Comparison of ENCODE assay signal across 1 cellular context in genomic region chr7:6530626-6531491, GRCh38.
TF ChIP-seq lines count a peak whose summit lies in the region.

No MANE protein-coding gene starts in this region.

TF ChIP-seq in HepG2, 621 proteins besides CTCF, POLR2A, EP300 and RAD21 (continues in another document):
- TF ChIP-seq ZNF567 (CRISPR knock-in tag; IDR thresholded peaks at IDR 0.05; ENCODE audit: borderline replicate concordance) (no peak), ZNF207 (IDR thresholded peaks at IDR 0.05; ENCODE audit: borderline replicate concordance) (no peak), ZIK1 (CRISPR knock-in tag; IDR thresholded peaks at IDR 0.05; ENCODE audit: borderline replicate concordance, low read depth) (no peak), HOXD1 (CRISPR knock-in tag; IDR thresholded peaks at IDR 0.05) (no peak), NFKB2 (CRISPR knock-in tag; IDR thresholded peaks at IDR 0.05; ENCODE audit: borderline replicate concordance) (0 out of 2 replicates have a peak, but pooled peaks have one; percentile 41), ZFP37 (CRISPR knock-in tag; IDR thresholded peaks at IDR 0.05; ENCODE audit: borderline replicate concordance) (no peak), IRF1 (CRISPR knock-in tag; IDR thresholded peaks at IDR 0.05; ENCODE audit: low read depth) (no peak), ZNF614 (CRISPR knock-in tag; IDR thresholded peaks at IDR 0.05; ENCODE audit: borderline replicate concordance) (no peak), MTA1 (CRISPR knock-in tag; IDR thresholded peaks at IDR 0.05; ENCODE audit: borderline replicate concordance) (peak; percentile 20; the same call in 1 of the 2 replicates), MTF2 (CRISPR knock-in tag; IDR thresholded peaks at IDR 0.05; ENCODE audit: borderline replicate concordance) (no peak), GPN1 (CRISPR knock-in tag; IDR thresholded peaks at IDR 0.05; ENCODE audit: borderline replicate concordance) (no peak), IKZF4 (CRISPR knock-in tag; IDR thresholded peaks at IDR 0.05; ENCODE audit: borderline replicate concordance, low read depth, not compliant biosample characterization) (peak; percentile 50), CAMTA2 (CRISPR knock-in tag; IDR thresholded peaks at IDR 0.05; ENCODE audit: borderline replicate concordance) (no peak), ZNF678 (CRISPR knock-in tag; IDR thresholded peaks at IDR 0.05) (no peak), ZNF672 (CRISPR knock-in tag; IDR thresholded peaks at IDR 0.05) (no peak), EHMT2 (IDR thresholded peaks at IDR 0.05; ENCODE audit: borderline replicate concordance, low read depth, low read length) (no peak), MXD1 (CRISPR knock-in tag; IDR thresholded peaks at IDR 0.05) (0 out of 2 replicates have a peak, but pooled peaks have one; percentile 31), ZNF17 (CRISPR knock-in tag; IDR thresholded peaks at IDR 0.05) (no peak), HOXA9 (CRISPR knock-in tag; IDR thresholded peaks at IDR 0.05; ENCODE audit: borderline replicate concordance) (no peak), MXD4 (CRISPR knock-in tag; IDR thresholded peaks at IDR 0.05) (no peak), THYN1 (CRISPR knock-in tag; IDR thresholded peaks at IDR 0.05; ENCODE audit: borderline replicate concordance, low read depth) (no peak), ZNF251 (CRISPR knock-in tag; IDR thresholded peaks at IDR 0.05) (no peak), KDM5B (CRISPR knock-in tag; IDR thresholded peaks at IDR 0.05; ENCODE audit: borderline replicate concordance) (0 out of 2 replicates have a peak, but pooled peaks have one; percentile 15), RARA (CRISPR knock-in tag; IDR thresholded peaks at IDR 0.05) (no peak), GABPB1 (CRISPR knock-in tag; IDR thresholded peaks at IDR 0.05) (peak; percentile 44; the same call in 1 of the 2 replicates), ZNF557 (CRISPR knock-in tag; IDR thresholded peaks at IDR 0.05) (no peak), ZNF746 (CRISPR knock-in tag; IDR thresholded peaks at IDR 0.05) (no peak), ATF5 (CRISPR knock-in tag; IDR thresholded peaks at IDR 0.05; ENCODE audit: low read depth) (no peak), ARID2 (CRISPR knock-in tag; IDR thresholded peaks at IDR 0.05; ENCODE audit: borderline replicate concordance) (no peak), ARID5B (CRISPR knock-in tag; IDR thresholded peaks at IDR 0.05) (no peak), RFX3 (CRISPR knock-in tag; IDR thresholded peaks at IDR 0.05) (no peak), ZNF777 (CRISPR knock-in tag; IDR thresholded peaks at IDR 0.05) (peak; percentile 57; the same call in 1 of the 2 replicates), ZNF510 (CRISPR knock-in tag; IDR thresholded peaks at IDR 0.05; ENCODE audit: low read depth) (no peak), MEF2D (CRISPR knock-in tag; IDR thresholded peaks at IDR 0.05) (no peak), HOMEZ (CRISPR knock-in tag; IDR thresholded peaks at IDR 0.05; ENCODE audit: low read depth) (no peak), RBM22 (optimal IDR thresholded peaks at IDR 0.05; ENCODE audit: low read length) (no peak), ZFYVE20 (CRISPR knock-in tag; IDR thresholded peaks at IDR 0.05; ENCODE audit: borderline replicate concordance, low read depth) (no peak), CBFB (CRISPR knock-in tag; IDR thresholded peaks at IDR 0.05) (no peak), ZNF160 (CRISPR knock-in tag; IDR thresholded peaks at IDR 0.05) (no peak), ZNF234 (CRISPR knock-in tag; conservative IDR thresholded peaks at IDR 0.05) (no peak), ZNF891 (CRISPR knock-in tag; IDR thresholded peaks at IDR 0.05) (no peak), ELF4 (CRISPR knock-in tag; IDR thresholded peaks at IDR 0.05; ENCODE audit: borderline replicate concordance) (no peak), ADNP (CRISPR knock-in tag; IDR thresholded peaks at IDR 0.05) (no peak), HNRNPH1 (optimal IDR thresholded peaks at IDR 0.05; ENCODE audit: low read depth, low read length) (no peak), NR2C2 (CRISPR knock-in tag; IDR thresholded peaks at IDR 0.05; ENCODE audit: borderline replicate concordance) (no peak), ZNF652 (CRISPR knock-in tag; IDR thresholded peaks at IDR 0.05; ENCODE audit: borderline replicate concordance, low read depth) (no peak), REL (CRISPR knock-in tag; conservative IDR thresholded peaks at IDR 0.05) (no peak), ZBTB26 (CRISPR knock-in tag; IDR thresholded peaks at IDR 0.05; ENCODE audit: borderline replicate concordance) (no peak), IRX3 (CRISPR knock-in tag; IDR thresholded peaks at IDR 0.05; ENCODE audit: borderline replicate concordance, low read depth) (no peak), ATF6 (CRISPR knock-in tag; conservative IDR thresholded peaks at IDR 0.05) (no peak), RFX5 (IDR thresholded peaks at IDR 0.05; ENCODE audit: low read depth, low read length) (no peak), U2AF1 (optimal IDR thresholded peaks at IDR 0.05; ENCODE audit: low read depth, low read length) (no peak), ZNF30 (CRISPR knock-in tag; IDR thresholded peaks at IDR 0.05) (no peak), ZZZ3 (CRISPR knock-in tag; IDR thresholded peaks at IDR 0.05; ENCODE audit: borderline replicate concordance) (no peak), MIXL1 (CRISPR knock-in tag; IDR thresholded peaks at IDR 0.05) (no peak), POLR2AphosphoS5 (IDR thresholded peaks at IDR 0.05; ENCODE audit: low read depth, low read length) (no peak), XRCC5 (optimal IDR thresholded peaks at IDR 0.05; ENCODE audit: low read length) (no peak), ATF2 (CRISPR knock-in tag; IDR thresholded peaks at IDR 0.05) (no peak), ZNF331 (CRISPR knock-in tag; IDR thresholded peaks at IDR 0.05) (no peak), FOXA3 (CRISPR knock-in tag; IDR thresholded peaks at IDR 0.05) (no peak), NFATC3 (CRISPR knock-in tag; IDR thresholded peaks at IDR 0.05) (no peak), ZNF564 (CRISPR knock-in tag; IDR thresholded peaks at IDR 0.05) (no peak), SATB2 (CRISPR knock-in tag; IDR thresholded peaks at IDR 0.05) (no peak), ZNF607 (CRISPR knock-in tag; IDR thresholded peaks at IDR 0.05; ENCODE audit: borderline replicate concordance) (no peak), ZNF451 (CRISPR knock-in tag; IDR thresholded peaks at IDR 0.05) (0 out of 2 replicates have a peak, but pooled peaks have one; percentile 37), TP53 (CRISPR knock-in tag; conservative IDR thresholded peaks at IDR 0.05) (no peak), EEA1 (CRISPR knock-in tag; IDR thresholded peaks at IDR 0.05; ENCODE audit: borderline replicate concordance) (no peak), HBP1 (CRISPR knock-in tag; IDR thresholded peaks at IDR 0.05; ENCODE audit: low read depth) (no peak)
